In the genomic region with DNA sequence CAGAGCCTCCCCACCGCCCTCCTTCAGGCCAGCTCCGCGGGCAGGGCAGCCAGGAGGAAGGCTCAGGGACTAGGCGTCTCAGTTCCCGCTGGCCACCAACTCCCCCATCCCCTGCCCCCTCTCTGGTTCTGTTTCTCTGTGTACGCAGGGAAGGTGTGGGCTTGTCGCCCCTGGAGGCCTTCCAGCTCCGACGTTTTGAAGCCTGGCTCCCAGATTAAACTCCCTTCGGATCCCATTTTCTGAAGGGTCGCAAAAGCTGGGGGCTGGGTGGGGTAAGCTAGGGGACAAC, we compare ENCODE assay signal across 7 cellular contexts. TPM values are rescaled to one million over a fixed set of nuclear protein-coding genes. Genes with fewer than 3 reads are reported as not detected.
DNase-seq lines count a peak whose midpoint lies in the region; ATAC-seq and TF ChIP-seq lines count a peak whose summit lies in the region.

No MANE protein-coding gene starts in this region.

- DNase-seq in SJCRH30 (peak in 1 of 2 experiments; percentile 49), fibroblast of lung (ENCODE audit: low read depth in 2 of 2) (no peak), activated gamma-delta T cell (lab: John Stamatoyannopoulos, UW) (no peak)
- DNase-seq in activated effector memory CD4-positive, alpha-beta T cell treated with anti-CD3 and anti-CD28 coated beads, Interleukin-2, amount 50 U/mL, for 16 hours, result no peak

- peak overlapping the region; percentile 76 for H3K9ac ChIP-seq in fibroblast of lung (ENCODE audit: insufficient read depth, low read length)

- no peaks in the 10 kb centered on the region for H4K20me1 ChIP-seq in fibroblast of lung (ENCODE audit: control insufficient read depth, extremely low read depth, insufficient read depth, low read length)

- H3K9me3 ChIP-seq in SJCRH30 (replicated peaks) (no peaks in the 10 kb centered on the region), fibroblast of lung (ENCODE audit: control insufficient read depth, insufficient read depth, low read depth, low read length) (no peaks in the 10 kb centered on the region), neutrophil (no peaks in the 10 kb centered on the region)

- peak overlapping the region; percentile 65 for H3K4me3 ChIP-seq in SJCRH30
- peak overlapping the region; percentile 82 to 97 (median 90) for H3K4me3 ChIP-seq in fibroblast of lung (replicated peaks in 1 of 4; ENCODE audit: control extremely low read depth in 1 of 4, insufficient read depth in 1 of 4, low read depth in 3 of 4, low read length in 4 of 4)
- H3K4me3 ChIP-seq in neutrophil (ENCODE audit: low read depth in 1 of 2, low read length in 1 of 2), result peak overlapping the region; percentile 83 to 90

- H2AFZ ChIP-seq in fibroblast of lung (ENCODE audit: low read length), result peak overlapping the region; percentile 40

- H3K27me3 ChIP-seq in SJCRH30 (no peaks in the 10 kb centered on the region), fibroblast of lung (ENCODE audit: control insufficient read depth, insufficient read depth, low read length) (no peaks in the 10 kb centered on the region), neutrophil (no peaks in the 10 kb centered on the region)

- peaks cover 18% of the 10 kb centered on the region for H3K79me2 ChIP-seq in fibroblast of lung (ENCODE audit: control insufficient read depth, insufficient read depth, low read length)

- no peaks in the 10 kb centered on the region for H3K4me1 ChIP-seq in SJCRH30
- peaks cover 3% of the 10 kb centered on the region for H3K4me1 ChIP-seq in fibroblast of lung (ENCODE audit: control insufficient read depth, extremely low read depth, insufficient read depth, low read length)
- H3K4me1 ChIP-seq in neutrophil (ENCODE audit: control insufficient read depth in 1 of 2, insufficient read depth in 1 of 2, low read depth in 1 of 2, low read length in 1 of 2), result peaks cover 33 to 35% of the 10 kb centered on the region in 2 experiments

- ATAC-seq in GM18511 (IDR thresholded peaks at IDR 0.05; ENCODE audit: unreplicated experiment), result peak; percentile 34
- peak; percentile 4 for ATAC-seq in HG02623 (IDR thresholded peaks at IDR 0.05; ENCODE audit: unreplicated experiment)

- peak overlapping the region; percentile 12; the same call in 1 of the 2 replicates for H3K27ac ChIP-seq in SJCRH30
- peak overlapping the region; percentile 78 for H3K27ac ChIP-seq in fibroblast of lung (ENCODE audit: insufficient read depth, low read length)
- peak overlapping the region; percentile 79 for H3K27ac ChIP-seq in neutrophil

- peak overlapping the region; percentile 98 for H3K4me2 ChIP-seq in fibroblast of lung (ENCODE audit: extremely low read depth, insufficient read depth, low read length)

- H3K36me3 ChIP-seq in SJCRH30, result peaks cover 3% of the 10 kb centered on the region; the same call in 1 of the 2 replicates
- H3K36me3 ChIP-seq in fibroblast of lung (ENCODE audit: control insufficient read depth, insufficient read depth, low read length), result no peaks in the 10 kb centered on the region
- H3K36me3 ChIP-seq in neutrophil, result no peaks in the 10 kb centered on the region

- TF ChIP-seq CTCF in fibroblast of lung (conservative IDR thresholded peaks at IDR 0.05 in 1 of 2, IDR thresholded peaks at IDR 0.05 in 1 of 2; ENCODE audit: low read depth in 1 of 2, low read length in 2 of 2) (no peak), neutrophil (IDR thresholded peaks at IDR 0.05) (no peak)

RNA-seq across cellular contexts. Expression of a gene that starts 0.3 kb away (rescaled TPM):
- total RNA-seq in SJCRH30 (2014; rRNA removed; shearing (Covaris generic)), result 65.0 and 68.4 TPM in 2 replicates
- 48.5 and 59.9 TPM in 2 replicates for total RNA-seq in fibroblast of lung
- 245 and 375 TPM in 2 replicates for polyA plus RNA-seq in fibroblast of lung
- 286 and 292 TPM in 2 replicates for polyA plus RNA-seq in fibroblast of lung (2012)
- polyA minus RNA-seq in fibroblast of lung (ENCODE audit: low replicate concordance), result 169 and 197 TPM in 2 replicates

RNA-seq across cellular contexts. Expression of a gene that starts 13.7 kb away (rescaled TPM):
- 265 and 269 TPM in 2 replicates for total RNA-seq in SJCRH30 (2014; rRNA removed; shearing (Covaris generic))
- 110 and 132 TPM in 2 replicates for total RNA-seq in fibroblast of lung
- polyA plus RNA-seq in fibroblast of lung, result 68.2 and 89.9 TPM in 2 replicates
- 117 and 143 TPM in 2 replicates for polyA plus RNA-seq in fibroblast of lung (2012)
- polyA minus RNA-seq in fibroblast of lung (ENCODE audit: low replicate concordance), result 100.0 and 206 TPM in 2 replicates

Comparison
In these comparisons a context has a peak if more than half of its experiments do, and no peak if none do; other contexts are left out.
1. H3K27ac ChIP-seq: peak in every context shown above with its lines; median percentile 79 in neutrophil; 78 in fibroblast of lung; 12 in SJCRH30.